ENCODE assay signal across 16 cellular contexts in the genomic region with DNA sequence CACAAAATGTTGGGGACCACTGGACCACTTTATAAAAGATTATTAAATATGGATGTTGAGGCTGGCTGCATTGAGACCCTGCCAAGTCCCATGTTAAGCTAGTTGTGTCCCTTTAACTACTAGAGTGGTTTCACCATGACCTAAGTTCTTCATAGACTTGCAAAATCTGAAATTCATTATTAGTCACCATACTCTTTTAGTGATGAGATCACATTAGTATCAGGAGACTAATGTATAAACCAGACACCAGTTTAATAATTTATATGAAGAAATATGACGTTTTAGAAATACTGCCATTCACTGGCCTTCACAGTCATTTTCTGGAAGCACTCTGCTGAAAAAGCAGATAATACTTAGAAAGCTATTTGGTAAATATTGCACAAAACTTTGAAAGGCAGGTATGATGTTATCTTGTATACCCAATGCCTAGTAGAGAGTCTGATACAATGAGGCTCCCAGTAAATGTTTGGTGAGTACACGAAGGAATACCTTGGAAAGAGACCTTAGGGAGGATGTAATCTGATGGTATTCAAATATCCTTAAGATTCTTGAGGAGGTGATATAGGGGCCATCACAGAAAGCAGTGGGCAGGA.
"Had no signal": no experiment of that assay in that cellular context is flagged by ENCODE, and none has a peak within 500 bp of the region (broad histone marks: within the 10 kb centered on the region; RNA-seq: fewer than 3 reads in every experiment).

No MANE protein-coding gene starts in this region.

- H3K4me3 ChIP-seq: coronary artery, lung, neural progenitor cell, skin epidermis had no signal

- H3K4me3 Mint-ChIP-seq: activated CD8-positive, alpha-beta T cell treated with anti-CD3 and anti-CD28 coated beads, Interleukin-2, amount 10 ng/mL, durations not matched to agents 7 days and 5 days; neural progenitor cell had no signal

- H3K27ac Mint-ChIP-seq: activated CD8-positive, alpha-beta T cell treated with anti-CD3 and anti-CD28 coated beads, Interleukin-2, amount 10 ng/mL, durations not matched to agents 7 days and 5 days; neural progenitor cell had no signal

- H3K36me3 Mint-ChIP-seq: neural progenitor cell had no signal

- DNase-seq: activated CD8-positive, alpha-beta memory T cell treated with anti-CD3 and anti-CD28 coated beads, Interleukin-2, amount 50 U/mL, for 48 hours; activated CD8-positive, alpha-beta T cell treated with anti-CD3 and anti-CD28 coated beads, Interleukin-2, amount 10 ng/mL, durations not matched to agents 7 days and 5 days; activated naive CD4-positive, alpha-beta T cell treated with Interleukin-2 at 50 U/mL for 16 hours; central memory CD4-positive, alpha-beta T cell; effector CD4-positive, alpha-beta T cell; erythroblast; hypothalamus; left cardiac atrium; midbrain; stimulated activated CD4-positive, alpha-beta T cell treated with anti-CD3 and anti-CD28 coated beads, Interleukin-4, amount 100 ng/mL, for 4 hours had no signal

- H3K27ac ChIP-seq: coronary artery, neural progenitor cell, parathyroid adenoma, skin epidermis, VCaP had no signal

- H3K36me3 ChIP-seq: neural progenitor cell had no signal

- H3K27me3 ChIP-seq: neural progenitor cell had no signal

- ATAC-seq: activated CD8-positive, alpha-beta T cell treated with anti-CD3 and anti-CD28 coated beads, Interleukin-2, amount 10 ng/mL, durations not matched to agents 7 days and 5 days; left cardiac atrium had no signal
